In genomic region chr4:102321260-102321991, GRCh38 we compare ENCODE assay signal across 15 cellular contexts. TPM values are rescaled to one million over a fixed set of nuclear protein-coding genes. Genes with fewer than 3 reads are reported as not detected.
A peak's percentile ranks its signal among the peaks of the same experiment; 100 is the strongest.
DNase-seq lines count a peak whose midpoint lies in the region; ATAC-seq and TF ChIP-seq lines count a peak whose summit lies in the region.
"Had no signal": no experiment of that assay in that cellular context is flagged by ENCODE, and none has a peak within 500 bp of the region (broad histone marks: within the 10 kb centered on the region; RNA-seq: fewer than 3 reads in every experiment).

No MANE protein-coding gene starts in this region.

- no peak for TF ChIP-seq CTCF in NB4 (IDR thresholded peaks at IDR 0.05; ENCODE audit: low read depth, low read length)

- peak; percentile 6 for DNase-seq in ELF-1 (ENCODE audit: low read depth, low spot score)
- DNase-seq in NB4 (ENCODE audit: low read depth) = peak; percentile 44
- DNase-seq in NCI-H187 treated with DMSO at 0.1 percent for 48 hours (lab: John Stamatoyannopoulos, UW) = no peak
- no peak for DNase-seq in NCI-H774 (lab: John Stamatoyannopoulos, UW)
- DNase-seq in DMS53 (lab: John Stamatoyannopoulos, UW) = no peak
- DNase-seq in HT-29 (ENCODE audit: low spot score) = no peak
- DNase-seq: GOT3; hypothalamus; natural killer cell; NCI-H1436 treated with DMSO at 0.1 percent for 48 hours; SJCRH30; stimulated activated CD4-positive, alpha-beta T cell treated with anti-CD3 and anti-CD28 coated beads, Interleukin-2, amount 100 ng/mL, for 48 hours had no signal

- no peak overlapping the region for H3K4me3 ChIP-seq in NB4 (ENCODE audit: low read depth, low read length)
- H3K4me3 ChIP-seq: SJCRH30, vagina had no signal

- no peak for TF ChIP-seq POLR2A in NB4 (IDR thresholded peaks at IDR 0.05; ENCODE audit: extremely low read depth, insufficient read length)

- ATAC-seq in GM19372 (IDR thresholded peaks at IDR 0.05; ENCODE audit: low read depth, unreplicated experiment) (peak; percentile 79), HG02870 (IDR thresholded peaks at IDR 0.05; ENCODE audit: unreplicated experiment) (peak; percentile 79)
- ATAC-seq: natural killer cell had no signal

RNA-seq across cellular contexts. Expression of gene SLC39A8, which starts 23.9 kb away (rescaled TPM):
- total RNA-seq in HT-29 (2014; rRNA removed; shearing (Covaris generic)) = 13.6 and 14.6 TPM in 2 replicates
- total RNA-seq: SJCRH30 had no signal

Comparison
In these comparisons a context has a peak if more than half of its experiments do, and no peak if none do; other contexts are left out.
1. DNase-seq: peak in ELF-1 (single experiment) and NB4 (single experiment); none in NCI-H187 treated with DMSO at 0.1 percent for 48 hours (single experiment), NCI-H774 (single experiment), DMS53 (single experiment) and HT-29 (single experiment).